In genomic region chr7:55085511-55086412, GRCh38 we compare ENCODE assay signal across 8 cellular contexts.
A peak's percentile ranks its signal among the peaks of the same experiment; 100 is the strongest.
DNase-seq lines count a peak whose midpoint lies in the region; ATAC-seq and TF ChIP-seq lines count a peak whose summit lies in the region.

No MANE protein-coding gene starts in this region.

- H3K27ac Mint-ChIP-seq in activated CD4-positive, alpha-beta T cell treated with anti-CD3 and anti-CD28 coated beads, Interleukin-2, amount 10 ng/mL, durations not matched to agents 7 days and 5 days: no peak overlapping the region

- intact Hi-C loops in mammary epithelial cell (cut with micrococcal nuclease): no loop called here
- intact Hi-C loops in sigmoid colon (cut with DNase I): no loop called here

- DNase-seq in mammary epithelial cell (no peak), sigmoid colon (no peak), NCI-H345 treated with DMSO at 0.1 percent for 48 hours (lab: John Stamatoyannopoulos, UW; ENCODE audit: unreplicated experiment) (no peak)
- no peak for DNase-seq in activated CD4-positive, alpha-beta T cell treated with anti-CD3 and anti-CD28 coated beads, Interleukin-2, amount 10 ng/mL, durations not matched to agents 7 days and 5 days
- no peak for DNase-seq in activated effector memory CD4-positive, alpha-beta T cell treated with anti-CD3 and anti-CD28 coated beads, Interleukin-2, amount 50 U/mL, for 16 hours
- no peak for DNase-seq in stimulated activated CD4-positive, alpha-beta T cell treated with anti-CD3 and anti-CD28 coated beads, Interleukin-4, amount 100 ng/mL, for 4 hours

- H3K4me1 ChIP-seq in mammary epithelial cell (ENCODE audit: insufficient read depth, low read length): peaks cover 38% of the 10 kb centered on the region
- H3K4me1 ChIP-seq in sigmoid colon: peaks cover 0 to 68% (median 45%) of the 10 kb centered on the region in 4 donors

- H3K9me3 ChIP-seq in mammary epithelial cell (replicated peaks; ENCODE audit: insufficient read depth, low read length) (no peaks in the 10 kb centered on the region), sigmoid colon (no peaks in the 10 kb centered on the region)

- TF ChIP-seq EP300 in sigmoid colon (IDR thresholded peaks at IDR 0.05): peak in 1 of 4 donors; percentile 39

- H3K4me1 Mint-ChIP-seq in activated CD4-positive, alpha-beta T cell treated with anti-CD3 and anti-CD28 coated beads, Interleukin-2, amount 10 ng/mL, durations not matched to agents 7 days and 5 days: peaks cover 17% of the 10 kb centered on the region

- no peaks in the 10 kb centered on the region for H3K9me3 Mint-ChIP-seq in activated CD4-positive, alpha-beta T cell treated with anti-CD3 and anti-CD28 coated beads, Interleukin-2, amount 10 ng/mL, durations not matched to agents 7 days and 5 days

- H2AFZ ChIP-seq in mammary epithelial cell (ENCODE audit: low read depth, low read length): no peak overlapping the region

- in situ Hi-C loops in mammary epithelial cell (cut with MboI; ENCODE audit: low sequenced_read_pairs in 2 of 2): no loop called here

- 57% methylated on average over 9 of the region's 12 CpGs for WGBS in mammary epithelial cell (ENCODE audit: low coverage, missing lambda C conversion rate)
- 79 to 86% methylated on average over 12 of the region's 12 CpGs for WGBS in sigmoid colon, 2 donors

- H3K4me2 ChIP-seq in mammary epithelial cell (ENCODE audit: insufficient read depth, low read depth, low read length): peak overlapping the region; percentile 81

- no peak overlapping the region for H3K4me3 Mint-ChIP-seq in activated CD4-positive, alpha-beta T cell treated with anti-CD3 and anti-CD28 coated beads, Interleukin-2, amount 10 ng/mL, durations not matched to agents 7 days and 5 days

- H3K36me3 ChIP-seq in mammary epithelial cell (ENCODE audit: insufficient read depth, low read length) (peaks cover 24% of the 10 kb centered on the region), sigmoid colon (no peaks in the 10 kb centered on the region)

- no TSS peak for BruUV-seq in mammary epithelial cell (replicated peaks; lab: Mats Ljungman, UMichigan)

- no peak for TF ChIP-seq POLR2A in sigmoid colon (IDR thresholded peaks at IDR 0.05)

- peaks cover 7% of the 10 kb centered on the region for H4K20me1 ChIP-seq in mammary epithelial cell (ENCODE audit: insufficient read depth, low read length)

- POLR2A ChIA-PET in activated CD4-positive, alpha-beta T cell treated with anti-CD3 and anti-CD28 coated beads, Interleukin-2, amount 10 ng/mL, durations not matched to agents 7 days and 5 days (lab: Charles Lee): no interaction called here

- peaks cover 98% of the 10 kb centered on the region for H3K79me2 ChIP-seq in mammary epithelial cell (ENCODE audit: insufficient read depth, low read length)

- dilution Hi-C loops in mammary epithelial cell (cut with HindIII; ENCODE audit: low sequenced_read_pairs): no loop called here

- peak overlapping the region; percentile 51 for H3K9ac ChIP-seq in mammary epithelial cell (ENCODE audit: insufficient read depth, low read length)

- H3K27me3 ChIP-seq in mammary epithelial cell (ENCODE audit: insufficient read depth, low read length): no peaks in the 10 kb centered on the region
- no peaks in the 10 kb centered on the region for H3K27me3 ChIP-seq in sigmoid colon

- ATAC-seq in GM18867 (IDR thresholded peaks at IDR 0.05; ENCODE audit: unreplicated experiment) (peak; percentile 19), HG03066 (IDR thresholded peaks at IDR 0.05; ENCODE audit: low read depth, unreplicated experiment) (peak; percentile 6)

- H3K27ac ChIP-seq in mammary epithelial cell (ENCODE audit: insufficient read depth, low read depth, low read length) (peak overlapping the region; percentile 60), sigmoid colon (peak overlapping the region; percentile 72 to 84 (median 82))

- H3K4me3 ChIP-seq in mammary epithelial cell (replicated peaks in 1 of 3; ENCODE audit: insufficient read depth in 1 of 3, low read depth in 2 of 3, low read length in 3 of 3) (no peak overlapping the region), sigmoid colon (peak overlapping the region in 3 of 4 donors; percentile 17 to 32 (median 28))

- no peak for TF ChIP-seq CTCF in mammary epithelial cell (conservative IDR thresholded peaks at IDR 0.05 in 1 of 2, IDR thresholded peaks at IDR 0.05 in 1 of 2; ENCODE audit: extremely low read depth in 1 of 2, insufficient read depth in 1 of 2, low read depth in 1 of 2, low read length in 2 of 2)
- TF ChIP-seq CTCF in sigmoid colon (IDR thresholded peaks at IDR 0.05): no peak

- CTCF ChIA-PET in mammary epithelial cell (lab: Charles Lee; ENCODE audit: low non-redundant PET): interaction anchor here (0.6 kb wide), 1 partner anchor 88 kb away, joined by 4 read pairs; no protein-coding TSS in a partner anchor
- CTCF ChIA-PET in activated CD4-positive, alpha-beta T cell treated with anti-CD3 and anti-CD28 coated beads, Interleukin-2, amount 10 ng/mL, durations not matched to agents 7 days and 5 days (lab: Charles Lee): interaction anchor here (0.5 kb wide), 1 partner anchor 1316 kb away, joined by 4 read pairs; no protein-coding TSS in a partner anchor

- no peaks in the 10 kb centered on the region for H3K36me3 Mint-ChIP-seq in activated CD4-positive, alpha-beta T cell treated with anti-CD3 and anti-CD28 coated beads, Interleukin-2, amount 10 ng/mL, durations not matched to agents 7 days and 5 days (ENCODE audit: low read depth)

- peaks cover 6% of the 10 kb centered on the region for H3K27me3 Mint-ChIP-seq in activated CD4-positive, alpha-beta T cell treated with anti-CD3 and anti-CD28 coated beads, Interleukin-2, amount 10 ng/mL, durations not matched to agents 7 days and 5 days

Comparison
In these comparisons a context has a peak if more than half of its experiments do, and no peak if none do; other contexts are left out.
1. H3K4me3 ChIP-seq: peak in sigmoid colon (3 of 4); none in mammary epithelial cell (0 of 3).